Comparison of ENCODE assay signal across 25 cellular contexts in the genomic region with DNA sequence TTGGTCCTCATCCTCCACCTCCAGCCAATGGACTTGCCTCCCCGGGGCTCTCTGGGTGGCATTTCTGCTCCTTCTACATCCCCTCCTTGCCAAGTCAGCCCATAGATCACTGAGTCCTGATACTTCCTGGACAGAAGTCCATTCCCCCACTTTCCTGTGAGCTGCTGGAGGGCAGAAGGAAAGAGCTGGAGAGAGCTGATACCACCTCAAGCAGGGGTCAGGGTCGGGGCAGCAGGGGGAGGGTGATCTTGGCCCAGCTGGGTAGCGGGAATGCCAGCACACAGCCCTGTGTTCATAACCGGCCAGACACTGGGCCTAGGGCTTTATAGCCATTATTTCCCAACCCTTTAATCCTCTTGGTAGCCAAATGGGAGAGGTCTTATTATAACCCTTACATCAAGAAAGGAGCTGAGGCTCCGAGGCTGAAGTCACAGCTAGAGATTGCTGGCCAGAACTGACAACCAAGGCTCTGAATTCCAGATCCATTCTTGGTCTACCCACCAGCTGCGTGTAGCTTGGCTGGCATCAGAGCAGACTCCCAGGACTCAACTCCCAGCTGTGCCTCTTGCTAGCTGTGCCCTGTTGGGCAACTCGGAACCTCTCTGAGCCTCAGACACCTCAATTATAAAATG. TPM values are rescaled to one million over a fixed set of nuclear protein-coding genes. Genes with fewer than 3 reads are reported as not detected.
DNase-seq lines count a peak whose midpoint lies in the region; ATAC-seq, FAIRE-seq and TF ChIP-seq lines count a peak whose summit lies in the region.
"Had no signal": no experiment of that assay in that cellular context is flagged by ENCODE, and none has a peak within 500 bp of the region (broad histone marks: within the 10 kb centered on the region; RNA-seq: fewer than 3 reads in every experiment).

No MANE protein-coding gene starts in this region.

- no peak overlapping the region for H3K4me3 Mint-ChIP-seq in activated CD4-positive, alpha-beta T cell treated with anti-CD3 and anti-CD28 coated beads for 36 hours
- no peak overlapping the region for H3K4me3 Mint-ChIP-seq in astrocyte (ENCODE audit: unreplicated experiment)
- no peak overlapping the region for H3K4me3 Mint-ChIP-seq in progenitor cell of endocrine pancreas (ENCODE audit: low read depth)
- H3K4me3 Mint-ChIP-seq in neural progenitor cell, result no peak overlapping the region
- H3K4me3 Mint-ChIP-seq: memory B cell, nephron had no signal

- H3K9me3 Mint-ChIP-seq in activated CD4-positive, alpha-beta T cell treated with anti-CD3 and anti-CD28 coated beads for 36 hours (ENCODE audit: low read depth), result no peaks in the 10 kb centered on the region
- H3K9me3 Mint-ChIP-seq in astrocyte (ENCODE audit: unreplicated experiment), result no peaks in the 10 kb centered on the region
- H3K9me3 Mint-ChIP-seq in progenitor cell of endocrine pancreas (ENCODE audit: low read depth), result no peaks in the 10 kb centered on the region
- H3K9me3 Mint-ChIP-seq in neural progenitor cell, result no peaks in the 10 kb centered on the region
- H3K9me3 Mint-ChIP-seq: memory B cell, nephron had no signal

- no peak for ATAC-seq in activated CD4-positive, alpha-beta T cell treated with anti-CD3 and anti-CD28 coated beads for 36 hours
- ATAC-seq: A549, PC-3 had no signal

- peak overlapping the region; percentile 78 for H3K27ac Mint-ChIP-seq in activated CD4-positive, alpha-beta T cell treated with anti-CD3 and anti-CD28 coated beads for 36 hours
- H3K27ac Mint-ChIP-seq in astrocyte (ENCODE audit: unreplicated experiment) (peak overlapping the region; percentile 96), progenitor cell of endocrine pancreas (peak overlapping the region; percentile 71), neural progenitor cell (no peak overlapping the region)
- H3K27ac Mint-ChIP-seq: memory B cell had no signal

- no peak for FAIRE-seq in astrocyte (lab: Jason Lieb, UNC)
- FAIRE-seq: A549, kidney, urothelium cell line had no signal

- H2AFZ ChIP-seq in astrocyte (ENCODE audit: low read depth, low read length) (no peak overlapping the region), neural progenitor cell (replicated peaks) (no peak overlapping the region)

- H3K27ac ChIP-seq in astrocyte (ENCODE audit: low read depth, low read length), result no peak overlapping the region
- H3K27ac ChIP-seq in neural progenitor cell, result no peak overlapping the region
- H3K27ac ChIP-seq: A549, cardiac muscle cell, skin epidermis had no signal

- H3K4me1 ChIP-seq in astrocyte (ENCODE audit: insufficient read depth, low read length) (peaks cover 25% of the 10 kb centered on the region), neural progenitor cell (peaks cover 31% of the 10 kb centered on the region)

- H3K9ac ChIP-seq in astrocyte (ENCODE audit: low read length) (peak overlapping the region; percentile 70), neural progenitor cell (no peak overlapping the region)

- POLR2A ChIA-PET in activated CD4-positive, alpha-beta T cell treated with anti-CD3 and anti-CD28 coated beads for 36 hours (lab: Charles Lee), result interaction anchor here (0.7 to 1.7 kb wide), 4 partner anchors 14 to 41 kb away, joined by 3 to 7 read pairs (median 4); partner anchors contain the start of gene CD6

- H3K4me3 ChIP-seq in astrocyte (ENCODE audit: insufficient read depth, low read depth, low read length) (no peak overlapping the region), neural progenitor cell (no peak overlapping the region)
- H3K4me3 ChIP-seq: A549, adrenal gland, cardiac muscle cell, skin epidermis had no signal

- peak overlapping the region; percentile 76 for H3K4me2 ChIP-seq in astrocyte (ENCODE audit: low read length)
- H3K4me2 ChIP-seq in neural progenitor cell, result no peak overlapping the region
- H3K4me2 ChIP-seq: A549 had no signal

- peaks cover 11% of the 10 kb centered on the region for H3F3A ChIP-seq in neural progenitor cell (ENCODE audit: low read depth)

- CTCF ChIA-PET in activated CD4-positive, alpha-beta T cell treated with anti-CD3 and anti-CD28 coated beads for 36 hours (lab: Charles Lee), result interaction anchor here (1.2 to 2.5 kb wide), 2 partner anchors 34 to 41 kb away, joined by 3 to 14 read pairs; no protein-coding TSS in a partner anchor

- H4K20me1 ChIP-seq in astrocyte (ENCODE audit: insufficient read depth, low read length) (no peaks in the 10 kb centered on the region), neural progenitor cell (ENCODE audit: low read depth) (peaks cover 12% of the 10 kb centered on the region)

- H3K36me3 ChIP-seq in astrocyte (ENCODE audit: insufficient read depth, low read length) (no peaks in the 10 kb centered on the region), neural progenitor cell (no peaks in the 10 kb centered on the region)
- H3K36me3 ChIP-seq: adrenal gland, cardiac muscle cell had no signal

- no peak for TF ChIP-seq CTCF in astrocyte (IDR thresholded peaks at IDR 0.05; ENCODE audit: insufficient read depth, low read depth, low read length)
- no peak for TF ChIP-seq CTCF in progenitor cell of endocrine pancreas (IDR thresholded peaks at IDR 0.05; ENCODE audit: unreplicated experiment)
- TF ChIP-seq CTCF in neural progenitor cell (IDR thresholded peaks at IDR 0.05), result no peak

- peaks cover 61% of the 10 kb centered on the region for H3K4me1 Mint-ChIP-seq in activated CD4-positive, alpha-beta T cell treated with anti-CD3 and anti-CD28 coated beads for 36 hours
- H3K4me1 Mint-ChIP-seq in astrocyte (ENCODE audit: low read depth, unreplicated experiment) (peaks cover 16% of the 10 kb centered on the region), progenitor cell of endocrine pancreas (ENCODE audit: low read depth) (peaks cover 9% of the 10 kb centered on the region), neural progenitor cell (peaks cover 35% of the 10 kb centered on the region)

- intact Hi-C loops in activated CD4-positive, alpha-beta T cell treated with anti-CD3 and anti-CD28 coated beads for 36 hours (cut with DNase I, micrococcal nuclease), result no loop called here

- H3K9me3 ChIP-seq in astrocyte (ENCODE audit: insufficient read depth, low read depth, low read length) (peaks cover under 1% of the 10 kb centered on the region), neural progenitor cell (ENCODE audit: low read depth) (no peaks in the 10 kb centered on the region)
- H3K9me3 ChIP-seq: A549, adrenal gland had no signal

- H3K36me3 Mint-ChIP-seq in activated CD4-positive, alpha-beta T cell treated with anti-CD3 and anti-CD28 coated beads for 36 hours (ENCODE audit: low read depth), result peaks cover 83% of the 10 kb centered on the region
- peaks cover 3% of the 10 kb centered on the region for H3K36me3 Mint-ChIP-seq in astrocyte (ENCODE audit: low read depth, unreplicated experiment)
- no peaks in the 10 kb centered on the region for H3K36me3 Mint-ChIP-seq in progenitor cell of endocrine pancreas (ENCODE audit: insufficient read depth)
- no peaks in the 10 kb centered on the region for H3K36me3 Mint-ChIP-seq in neural progenitor cell

- H3K27me3 ChIP-seq in astrocyte (ENCODE audit: insufficient read depth, low read length) (peaks cover 4% of the 10 kb centered on the region), neural progenitor cell (peaks cover 100% of the 10 kb centered on the region)

- H3K79me2 ChIP-seq in astrocyte (ENCODE audit: insufficient read depth, low read length) (no peaks in the 10 kb centered on the region), neural progenitor cell (ENCODE audit: low read depth) (no peaks in the 10 kb centered on the region)

- no peaks in the 10 kb centered on the region for H3K27me3 Mint-ChIP-seq in activated CD4-positive, alpha-beta T cell treated with anti-CD3 and anti-CD28 coated beads for 36 hours
- peaks cover 33% of the 10 kb centered on the region for H3K27me3 Mint-ChIP-seq in astrocyte (ENCODE audit: low read depth, unreplicated experiment)
- peaks cover 59% of the 10 kb centered on the region for H3K27me3 Mint-ChIP-seq in progenitor cell of endocrine pancreas
- H3K27me3 Mint-ChIP-seq in neural progenitor cell (ENCODE audit: insufficient read depth, low read depth), result peaks cover 29% of the 10 kb centered on the region

- no peak for DNase-seq in activated CD4-positive, alpha-beta T cell treated with anti-CD3 and anti-CD28 coated beads for 36 hours
- DNase-seq in activated CD4-positive, alpha-beta T cell treated with anti-CD3 and anti-CD28 coated beads for 4 hours, result no peak
- peak; percentile 52 for DNase-seq in Daoy (ENCODE audit: low read depth)
- no peak for DNase-seq in astrocyte (ENCODE audit: low read depth)
- DNase-seq in progenitor cell of endocrine pancreas (ENCODE audit: low spot score, unreplicated experiment), result no peak
- DNase-seq in neural progenitor cell (ENCODE audit: low spot score), result no peak
- DNase-seq in OCI-M2 (lab: John Stamatoyannopoulos, UW; ENCODE audit: unreplicated experiment), result no peak
- no peak for DNase-seq in NOMO-1 treated with dmso at 0.1 percent for 144 hours (lab: John Stamatoyannopoulos, UW; ENCODE audit: unreplicated experiment)
- DNase-seq: activated CD4-positive, CD25-positive, alpha-beta regulatory T cell treated with anti-CD3 and anti-CD28 coated beads, Interleukin-2, amount 50 U/mL, for 72 hours; DMS79; erythroblast; foreskin melanocyte; IMR-90; kidney; NCI-H1417 treated with DMSO at 0.1 percent for 48 hours; NCI-H2171 treated with DMSO at 0.1 percent for 48 hours; PC-3; stimulated activated CD4-positive, alpha-beta T cell treated with anti-CD3 and anti-CD28 coated beads, Interleukin-4, amount 100 ng/mL, for 24 hours had no signal

RNA-seq across cellular contexts. Expression of gene CD6, which starts 39.9 kb away (rescaled TPM):
- total RNA-seq in activated CD4-positive, alpha-beta T cell treated with anti-CD3 and anti-CD28 coated beads for 36 hours, result 100 to 1,000 TPM; 286 to 377 TPM
- 0.06 and 0.46 TPM in 2 replicates for total RNA-seq in Daoy (2014; rRNA removed; shearing (Covaris generic))
- total RNA-seq in astrocyte, result 0.39 and 0.58 TPM in 2 replicates
- total RNA-seq in progenitor cell of endocrine pancreas, result 0.55 and 0.62 TPM in 2 replicates
- not detected in 2 replicates for total RNA-seq in neural progenitor cell (ENCODE audit: low replicate concordance)
- total RNA-seq: IMR-90, PC-3 had no signal

RNA-seq across cellular contexts. Expression of gene SLC15A3, which starts 59.4 kb away (rescaled TPM):
- total RNA-seq in activated CD4-positive, alpha-beta T cell treated with anti-CD3 and anti-CD28 coated beads for 36 hours, result 1 to 10 TPM; 7.0 to 9.6 TPM
- total RNA-seq in Daoy (2014; rRNA removed; shearing (Covaris generic)), result 3.0 and 3.9 TPM in 2 replicates
- 66.3 and 87.8 TPM in 2 replicates for total RNA-seq in astrocyte
- total RNA-seq in progenitor cell of endocrine pancreas, result 4.8 and 6.2 TPM in 2 replicates
- 1.4 and 3.3 TPM in 2 replicates for total RNA-seq in neural progenitor cell (ENCODE audit: low replicate concordance)
- total RNA-seq: PC-3 had no signal

Comparison
In these comparisons a context has a peak if more than half of its experiments do, and no peak if none do; other contexts are left out.
1. RNA of gene CD6, which starts 39.9 kb away (total RNA-seq): 286 to 377 TPM in activated CD4-positive, alpha-beta T cell treated with anti-CD3 and anti-CD28 coated beads for 36 hours; 0.55 to 0.62 TPM in progenitor cell of endocrine pancreas, 0.06 to 0.46 TPM in Daoy, 0.39 to 0.58 TPM in astrocyte and not detected in neural progenitor cell; every median in the first group is over 100 times any median in the second.